8 cellular contexts compared by ENCODE assay signal in the genomic region with DNA sequence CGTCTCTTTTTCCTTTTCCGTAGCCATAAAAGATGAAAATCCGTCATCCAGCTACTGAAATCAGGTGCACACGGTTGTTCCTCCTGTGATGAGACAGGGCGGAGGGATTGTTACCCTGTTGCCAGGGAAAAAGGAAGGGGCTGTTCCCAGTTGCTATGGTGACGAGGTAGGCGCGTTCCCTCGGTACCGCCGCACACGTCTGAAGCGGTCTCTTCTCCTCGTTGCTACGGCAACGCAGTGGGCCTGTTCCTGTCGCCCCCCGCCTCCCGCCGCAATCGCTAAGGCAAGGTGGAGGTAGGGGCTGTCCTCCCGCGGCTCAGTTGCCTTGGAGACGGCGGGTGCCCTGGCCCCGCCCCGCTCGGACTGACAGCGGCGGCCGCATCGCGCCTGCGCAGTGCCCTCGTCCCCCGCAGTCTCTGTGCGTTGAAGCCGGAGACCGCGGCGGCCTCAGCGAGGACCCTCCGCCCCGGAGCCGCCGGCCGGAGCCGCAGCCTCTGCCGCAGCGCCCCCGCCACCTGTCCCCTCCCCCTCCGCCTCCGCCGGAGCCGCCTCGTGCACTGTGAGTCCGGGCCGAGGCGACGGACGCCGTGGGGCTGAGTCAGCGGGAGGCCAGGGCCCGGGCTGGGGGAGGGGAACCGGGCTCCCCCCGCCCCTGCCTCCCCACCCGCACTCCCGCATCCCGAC. TPM values are rescaled to one million over a fixed set of nuclear protein-coding genes. Genes with fewer than 3 reads are reported as not detected.
DNase-seq lines count a peak whose midpoint lies in the region; ATAC-seq and TF ChIP-seq lines count a peak whose summit lies in the region.

A gene (plus strand): TSS at position 394 of the 684 bp plus-strand sequence. CDS start 51,582 bp downstream, outside the sequence.

- H3K36me3 ChIP-seq in HEK293 (ENCODE audit: control insufficient read depth in 2 of 2, insufficient read depth in 1 of 2, low read length in 2 of 2) (no peaks in the 10 kb centered on the region), osteoblast (ENCODE audit: insufficient read depth, low read length) (no peaks in the 10 kb centered on the region)

- peak; percentile 97 for ATAC-seq in Right ventricle myocardium superior (ENCODE audit: poor library complexity)

- H3K4me1 ChIP-seq in HEK293 (ENCODE audit: control insufficient read depth, insufficient read depth, low read length) (peaks cover 8% of the 10 kb centered on the region; the same call in 1 of the 2 replicates), osteoblast (ENCODE audit: insufficient read depth, low read length) (peaks cover 10% of the 10 kb centered on the region)

- H3K4me2 ChIP-seq in osteoblast (ENCODE audit: insufficient read depth, low read length), result peak within 1 kb of the TSS; percentile 94

- TF ChIP-seq CTCF in HEK293 (tag by site-specific recombination; IDR thresholded peaks at IDR 0.05), result no peak
- no peak for TF ChIP-seq CTCF in osteoblast (IDR thresholded peaks at IDR 0.05; ENCODE audit: extremely low read depth, low read depth, low read length)

- peaks cover 26% of the 10 kb centered on the region for H4K20me1 ChIP-seq in osteoblast (ENCODE audit: insufficient read depth, low read length)

- peak within 1 kb of the TSS; percentile 96 for H2AFZ ChIP-seq in osteoblast (ENCODE audit: low read length)

- H3K4me3 ChIP-seq in HEK293 (ENCODE audit: low read depth, low read length), result peak within 1 kb of the TSS; percentile 53
- H3K4me3 ChIP-seq in osteoblast (ENCODE audit: insufficient read depth, low read length), result peak within 1 kb of the TSS; percentile 90

- CTCF ChIA-PET in HEK293 (lab: Yijun Ruan, JAX), result interaction anchor here (0.6 to 2.4 kb wide), 3 partner anchors 9 to 31 kb away, joined by 3 to 11 read pairs (median 5); no protein-coding TSS in a partner anchor

- peaks cover 7% of the 10 kb centered on the region for H3K79me2 ChIP-seq in osteoblast (ENCODE audit: insufficient read depth, low read length)

- peak; percentile 93 for DNase-seq in DMS79 (lab: John Stamatoyannopoulos, UW)
- peak; percentile 95 for DNase-seq in NCI-H1105 treated with DMSO at 0.1 percent for 48 hours (lab: John Stamatoyannopoulos, UW)
- DNase-seq in SW 1271 (lab: John Stamatoyannopoulos, UW), result peak; percentile 54 to 95
- peak; percentile 63 for DNase-seq in activated naive CD8-positive, alpha-beta T cell treated with anti-CD3 and anti-CD28 coated beads, Interleukin-2, amount 50 U/mL, for 16 hours (ENCODE audit: low read depth, low spot score)
- DNase-seq in Right ventricle myocardium superior, result peak; percentile 90
- DNase-seq in osteoblast (ENCODE audit: insufficient read length, low spot score, missing footprints), result peak; percentile 97

- peaks cover 3% of the 10 kb centered on the region for H3K27me3 ChIP-seq in osteoblast (ENCODE audit: insufficient read depth, low read length)

- intact Hi-C loops in Right ventricle myocardium superior (cut with DNase I), result no loop called here

- no peaks in the 10 kb centered on the region for H3K9me3 ChIP-seq in HEK293 (ENCODE audit: control insufficient read depth, insufficient read depth, low read depth, low read length)
- H3K9me3 ChIP-seq in osteoblast (ENCODE audit: low read depth, low read length), result no peaks in the 10 kb centered on the region

- no peak within 1 kb of the TSS for H3K27ac ChIP-seq in HEK293 (ENCODE audit: extremely low read depth, low read depth, low read length)
- H3K27ac ChIP-seq in osteoblast (ENCODE audit: low read depth, low read length), result peak within 1 kb of the TSS; percentile 45
- H3K27ac ChIP-seq in temporal lobe (ENCODE audit: low read depth, low read length), result peak within 1 kb of the TSS; percentile 13

- POLR2A ChIA-PET in HEK293 (lab: Yijun Ruan, JAX), result interaction anchor here (1.4 kb wide), 1 partner anchor 81 kb away, joined by 6 read pairs; a partner anchor contains a TSS

TF ChIP-seq in HEK293, 187 proteins besides CTCF, POLR2A, EP300 and RAD21 (continues in another document):
- no peak for TF ChIP-seq ZNF23 (tag by site-specific recombination; IDR thresholded peaks at IDR 0.05; ENCODE audit: borderline replicate concordance)
- TF ChIP-seq SALL2 (tag by site-specific recombination; IDR thresholded peaks at IDR 0.05; ENCODE audit: borderline replicate concordance), result no peak
- no peak for TF ChIP-seq ZNF146 (tag by site-specific recombination; IDR thresholded peaks at IDR 0.05)
- 0 out of 2 replicates have a peak, but pooled peaks have one; percentile 21 for TF ChIP-seq KLF9 (tag by site-specific recombination; IDR thresholded peaks at IDR 0.05; ENCODE audit: low read depth)
- TF ChIP-seq, protein P1, sequence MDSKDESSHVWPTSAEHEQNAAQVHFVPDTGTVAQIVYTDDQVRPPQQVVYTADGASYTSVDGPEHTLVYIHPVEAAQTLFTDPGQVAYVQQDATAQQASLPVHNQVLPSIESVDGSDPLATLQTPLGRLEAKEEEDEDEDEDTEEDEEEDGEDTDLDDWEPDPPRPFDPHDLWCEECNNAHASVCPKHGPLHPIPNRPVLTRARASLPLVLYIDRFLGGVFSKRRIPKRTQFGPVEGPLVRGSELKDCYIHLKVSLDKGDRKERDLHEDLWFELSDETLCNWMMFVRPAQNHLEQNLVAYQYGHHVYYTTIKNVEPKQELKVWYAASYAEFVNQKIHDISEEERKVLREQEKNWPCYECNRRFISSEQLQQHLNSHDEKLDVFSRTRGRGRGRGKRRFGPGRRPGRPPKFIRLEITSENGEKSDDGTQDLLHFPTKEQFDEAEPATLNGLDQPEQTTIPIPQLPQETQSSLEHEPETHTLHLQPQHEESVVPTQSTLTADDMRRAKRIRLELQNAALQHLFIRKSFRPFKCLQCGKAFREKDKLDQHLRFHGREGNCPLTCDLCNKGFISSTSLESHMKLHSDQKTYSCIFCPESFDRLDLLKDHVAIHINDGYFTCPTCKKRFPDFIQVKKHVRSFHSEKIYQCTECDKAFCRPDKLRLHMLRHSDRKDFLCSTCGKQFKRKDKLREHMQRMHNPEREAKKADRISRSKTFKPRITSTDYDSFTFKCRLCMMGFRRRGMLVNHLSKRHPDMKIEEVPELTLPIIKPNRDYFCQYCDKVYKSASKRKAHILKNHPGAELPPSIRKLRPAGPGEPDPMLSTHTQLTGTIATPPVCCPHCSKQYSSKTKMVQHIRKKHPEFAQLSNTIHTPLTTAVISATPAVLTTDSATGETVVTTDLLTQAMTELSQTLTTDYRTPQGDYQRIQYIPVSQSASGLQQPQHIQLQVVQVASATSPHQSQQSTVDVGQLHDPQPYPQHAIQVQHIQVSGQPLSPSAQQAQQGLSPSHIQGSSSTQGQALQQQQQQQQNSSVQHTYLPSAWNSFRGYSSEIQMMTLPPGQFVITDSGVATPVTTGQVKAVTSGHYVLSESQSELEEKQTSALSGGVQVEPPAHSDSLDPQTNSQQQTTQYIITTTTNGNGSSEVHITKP (tag by site-specific recombination; IDR thresholded peaks at IDR 0.05), result peak; percentile 36; the same call in 1 of the 2 replicates
- TF ChIP-seq, protein P2, sequence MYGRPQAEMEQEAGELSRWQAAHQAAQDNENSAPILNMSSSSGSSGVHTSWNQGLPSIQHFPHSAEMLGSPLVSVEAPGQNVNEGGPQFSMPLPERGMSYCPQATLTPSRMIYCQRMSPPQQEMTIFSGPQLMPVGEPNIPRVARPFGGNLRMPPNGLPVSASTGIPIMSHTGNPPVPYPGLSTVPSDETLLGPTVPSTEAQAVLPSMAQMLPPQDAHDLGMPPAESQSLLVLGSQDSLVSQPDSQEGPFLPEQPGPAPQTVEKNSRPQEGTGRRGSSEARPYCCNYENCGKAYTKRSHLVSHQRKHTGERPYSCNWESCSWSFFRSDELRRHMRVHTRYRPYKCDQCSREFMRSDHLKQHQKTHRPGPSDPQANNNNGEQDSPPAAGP (tag by site-specific recombination; IDR thresholded peaks at IDR 0.05), result peak; percentile 50; the same call in 1 of the 2 replicates
- no peak for TF ChIP-seq KLF8 (tag by site-specific recombination; IDR thresholded peaks at IDR 0.05)
- no peak for TF ChIP-seq ZNF548 (tag by site-specific recombination; IDR thresholded peaks at IDR 0.05)
- no peak for TF ChIP-seq TCF7L2 (IDR thresholded peaks at IDR 0.05; ENCODE audit: borderline replicate concordance, low read depth, low read length)
- no peak for TF ChIP-seq ZNF785 (tag by site-specific recombination; IDR thresholded peaks at IDR 0.05)
- TF ChIP-seq ZNF585B (tag by site-specific recombination; IDR thresholded peaks at IDR 0.05), result no peak
- TF ChIP-seq, protein P3, sequence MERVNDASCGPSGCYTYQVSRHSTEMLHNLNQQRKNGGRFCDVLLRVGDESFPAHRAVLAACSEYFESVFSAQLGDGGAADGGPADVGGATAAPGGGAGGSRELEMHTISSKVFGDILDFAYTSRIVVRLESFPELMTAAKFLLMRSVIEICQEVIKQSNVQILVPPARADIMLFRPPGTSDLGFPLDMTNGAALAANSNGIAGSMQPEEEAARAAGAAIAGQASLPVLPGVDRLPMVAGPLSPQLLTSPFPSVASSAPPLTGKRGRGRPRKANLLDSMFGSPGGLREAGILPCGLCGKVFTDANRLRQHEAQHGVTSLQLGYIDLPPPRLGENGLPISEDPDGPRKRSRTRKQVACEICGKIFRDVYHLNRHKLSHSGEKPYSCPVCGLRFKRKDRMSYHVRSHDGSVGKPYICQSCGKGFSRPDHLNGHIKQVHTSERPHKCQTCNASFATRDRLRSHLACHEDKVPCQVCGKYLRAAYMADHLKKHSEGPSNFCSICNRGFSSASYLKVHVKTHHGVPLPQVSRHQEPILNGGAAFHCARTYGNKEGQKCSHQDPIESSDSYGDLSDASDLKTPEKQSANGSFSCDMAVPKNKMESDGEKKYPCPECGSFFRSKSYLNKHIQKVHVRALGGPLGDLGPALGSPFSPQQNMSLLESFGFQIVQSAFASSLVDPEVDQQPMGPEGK (tag by site-specific recombination; IDR thresholded peaks at IDR 0.05), result peak; percentile 82
- peak; percentile 76 for TF ChIP-seq ZFHX2 (tag by site-specific recombination; conservative IDR thresholded peaks at IDR 0.05)
- TF ChIP-seq, protein P4, sequence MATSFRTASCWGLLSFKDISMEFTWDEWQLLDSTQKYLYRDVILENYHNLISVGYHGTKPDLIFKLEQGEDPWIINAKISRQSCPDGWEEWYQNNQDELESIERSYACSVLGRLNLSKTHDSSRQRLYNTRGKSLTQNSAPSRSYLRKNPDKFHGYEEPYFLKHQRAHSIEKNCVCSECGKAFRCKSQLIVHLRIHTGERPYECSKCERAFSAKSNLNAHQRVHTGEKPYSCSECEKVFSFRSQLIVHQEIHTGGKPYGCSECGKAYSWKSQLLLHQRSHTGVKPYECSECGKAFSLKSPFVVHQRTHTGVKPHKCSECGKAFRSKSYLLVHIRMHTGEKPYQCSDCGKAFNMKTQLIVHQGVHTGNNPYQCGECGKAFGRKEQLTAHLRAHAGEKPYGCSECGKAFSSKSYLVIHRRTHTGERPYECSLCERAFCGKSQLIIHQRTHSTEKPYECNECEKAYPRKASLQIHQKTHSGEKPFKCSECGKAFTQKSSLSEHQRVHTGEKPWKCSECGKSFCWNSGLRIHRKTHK (tag by site-specific recombination; IDR thresholded peaks at IDR 0.05), result no peak
- no peak for TF ChIP-seq ZNF175 (tag by site-specific recombination; IDR thresholded peaks at IDR 0.05)
- TF ChIP-seq ZNF473 (tag by site-specific recombination; IDR thresholded peaks at IDR 0.05), result no peak

RNA-seq across cellular contexts. Expression of the gene that starts here (rescaled TPM):
- total RNA-seq in Right ventricle myocardium superior, result 57.9 TPM
- total RNA-seq in osteoblast, result 6.5 TPM in 2 replicates
- 23.8 TPM for total RNA-seq in temporal lobe
